Comparison of ENCODE assay signal across 30 cellular contexts in genomic region chr12:116707751-116708150, GRCh38.
"Had no signal": no experiment of that assay in that cellular context is flagged by ENCODE, and none has a peak within 500 bp of the region (broad histone marks: within the 10 kb centered on the region; RNA-seq: fewer than 3 reads in every experiment).

No MANE protein-coding gene starts in this region.

- H3K36me3 ChIP-seq: ascending aorta, cardiac muscle cell, colonic mucosa, pancreas, sigmoid colon, suprapubic skin, tibial artery, upper lobe of right lung had no signal

- H3K27ac Mint-ChIP-seq: activated CD4-positive, alpha-beta T cell treated with anti-CD3 and anti-CD28 coated beads for 36 hours; activated naive CD4-positive, alpha-beta T cell treated with anti-CD3 and anti-CD28 coated beads, Interleukin-2, amount 10 ng/mL, durations not matched to agents 7 days and 5 days; activated naive CD8-positive, alpha-beta T cell treated with anti-CD3 and anti-CD28 coated beads, Interleukin-2, amount 10 ng/mL, durations not matched to agents 7 days and 5 days; mesothelial cell of epicardium; WTC11 had no signal

- H3K4me2 ChIP-seq: smooth muscle cell had no signal

- H3K9me3 ChIP-seq: ascending aorta, colonic mucosa, pancreas, psoas muscle, sigmoid colon, suprapubic skin, tibial artery, upper lobe of right lung had no signal

- H3K27ac ChIP-seq: ascending aorta, cardiac muscle cell, colonic mucosa, pancreas, psoas muscle, sigmoid colon, suprapubic skin, tibial artery, upper lobe of right lung had no signal

- ATAC-seq: activated CD4-positive, alpha-beta T cell treated with anti-CD3 and anti-CD28 coated beads for 36 hours; naive thymus-derived CD8-positive, alpha-beta T cell; psoas muscle; upper lobe of right lung had no signal

- H3K27me3 ChIP-seq: ascending aorta, colonic mucosa, pancreas, upper lobe of right lung had no signal

- H3K9me3 Mint-ChIP-seq: activated naive CD4-positive, alpha-beta T cell treated with anti-CD3 and anti-CD28 coated beads, Interleukin-2, amount 10 ng/mL, durations not matched to agents 7 days and 5 days; activated naive CD8-positive, alpha-beta T cell treated with anti-CD3 and anti-CD28 coated beads, Interleukin-2, amount 10 ng/mL, durations not matched to agents 7 days and 5 days; mesothelial cell of epicardium; naive thymus-derived CD8-positive, alpha-beta T cell; neural crest cell; WTC11 had no signal

- DNase-seq: activated CD4-positive, alpha-beta T cell treated with anti-CD3 and anti-CD28 coated beads for 36 hours; activated CD8-positive, alpha-beta memory T cell treated with anti-CD3 and anti-CD28 coated beads for 24 hours; activated effector memory CD4-positive, alpha-beta T cell treated with anti-CD3 and anti-CD28 coated beads, Interleukin-2, amount 50 U/mL, for 16 hours; activated naive CD4-positive, alpha-beta T cell treated with anti-CD3 and anti-CD28 coated beads, Interleukin-2, amount 10 ng/mL, durations not matched to agents 7 days and 5 days; activated naive CD8-positive, alpha-beta T cell treated with anti-CD3 and anti-CD28 coated beads, Interleukin-2, amount 10 ng/mL, durations not matched to agents 7 days and 5 days; cerebellar nuclear complex; colonic mucosa; effector CD8-positive, alpha-beta T cell; glutamatergic neuron; left ventricle myocardium superior; naive thymus-derived CD8-positive, alpha-beta T cell; nucleus accumbens; pancreas; psoas muscle; sigmoid colon; stimulated activated CD4-positive, alpha-beta T cell treated with anti-CD3 and anti-CD28 coated beads, Interleukin-1b, Interleukin-23, amount 100 ng/mL, for 48 hours; stimulated activated CD4-positive, alpha-beta T cell treated with anti-CD3 and anti-CD28 coated beads, Interleukin-4, amount 100 ng/mL, for 4 hours; stimulated activated CD8-positive, alpha-beta memory T cell treated with anti-CD3 and anti-CD28 coated beads, Interleukin-4, amount 100 ng/mL, for 48 hours; stimulated activated naive CD4-positive, alpha-beta T cell; T-helper 2 cell; tibial artery; upper lobe of right lung had no signal

- H3K4me3 ChIP-seq: ascending aorta, cardiac muscle cell, colonic mucosa, pancreas, psoas muscle, sigmoid colon, smooth muscle cell, suprapubic skin, tibial artery, upper lobe of right lung had no signal

- H3K27me3 Mint-ChIP-seq: brain had no signal

- H3K4me3 Mint-ChIP-seq: activated CD4-positive, alpha-beta T cell treated with anti-CD3 and anti-CD28 coated beads for 36 hours; activated naive CD4-positive, alpha-beta T cell treated with anti-CD3 and anti-CD28 coated beads, Interleukin-2, amount 10 ng/mL, durations not matched to agents 7 days and 5 days; mesothelial cell of epicardium; neural crest cell; WTC11 had no signal

- H3K36me3 Mint-ChIP-seq: activated naive CD4-positive, alpha-beta T cell treated with anti-CD3 and anti-CD28 coated beads, Interleukin-2, amount 10 ng/mL, durations not matched to agents 7 days and 5 days; brain; mesothelial cell of epicardium; naive thymus-derived CD8-positive, alpha-beta T cell had no signal
